8 cellular contexts compared by ENCODE assay signal in genomic region chr2:231665208-231665921, GRCh38. TPM values are rescaled to one million over a fixed set of nuclear protein-coding genes. Genes with fewer than 3 reads are reported as not detected.
DNase-seq lines count a peak whose midpoint lies in the region; ATAC-seq and TF ChIP-seq lines count a peak whose summit lies in the region.

No MANE protein-coding gene starts in this region.

- peak overlapping the region; percentile 95; the same call in 1 of the 2 replicates for H3K27ac ChIP-seq in SJCRH30

- H3K4me1 ChIP-seq in SJCRH30 (peaks cover 11% of the 10 kb centered on the region), iPS-15b (ENCODE audit: control insufficient read depth, insufficient read depth, low read length) (peaks cover 4% of the 10 kb centered on the region), skeletal muscle satellite cell (ENCODE audit: control insufficient read depth, insufficient read depth, low read length) (peaks cover 33% of the 10 kb centered on the region)

- H3K9me3 Mint-ChIP-seq in T-cell, result no peaks in the 10 kb centered on the region

- CTCF ChIA-PET in T-cell (lab: Charles Lee), result interaction anchor here in 1 of 2 donors (1.8 kb wide), 1 partner anchor 9 kb away, joined by 5 read pairs; no protein-coding TSS in a partner anchor

- H3K4me1 Mint-ChIP-seq in T-cell, result peaks cover 5 to 20% (median 19%) of the 10 kb centered on the region in 3 donors

- H3K27me3 Mint-ChIP-seq in T-cell, result no peaks in the 10 kb centered on the region

- peak overlapping the region in 1 of 2 donors; percentile 44 for H3K27ac Mint-ChIP-seq in T-cell

- no peak overlapping the region for H3K4me3 Mint-ChIP-seq in T-cell

- H3K27me3 ChIP-seq in GM06990 (replicated peaks; ENCODE audit: control insufficient read depth, insufficient read depth, low read length), result no peaks in the 10 kb centered on the region
- no peaks in the 10 kb centered on the region for H3K27me3 ChIP-seq in SJCRH30
- H3K27me3 ChIP-seq in iPS-15b (ENCODE audit: control insufficient read depth, insufficient read depth, low read length), result peaks cover 2% of the 10 kb centered on the region
- no peaks in the 10 kb centered on the region for H3K27me3 ChIP-seq in skeletal muscle satellite cell (ENCODE audit: control insufficient read depth, insufficient read depth, low read length)

- ATAC-seq in GM19023 (IDR thresholded peaks at IDR 0.05; ENCODE audit: unreplicated experiment) (no peak), T-cell (replicated peaks in 1 of 4) (no peak), HG02970 (IDR thresholded peaks at IDR 0.05; ENCODE audit: low FRiP score, unreplicated experiment) (no peak)

- no peaks in the 10 kb centered on the region for H3K36me3 Mint-ChIP-seq in T-cell

- peak overlapping the region; percentile 57 for H3K9ac ChIP-seq in iPS-15b (ENCODE audit: low read depth, low read length)
- peak overlapping the region; percentile 99 for H3K9ac ChIP-seq in skeletal muscle satellite cell (ENCODE audit: low read depth, low read length)

- no peak for DNase-seq in GM06990 (ENCODE audit: extremely low read depth, insufficient read length)
- no peak for DNase-seq in SJCRH30
- no peak for DNase-seq in NCI-H774 (lab: John Stamatoyannopoulos, UW)
- DNase-seq in T-cell, result no peak

- H3K36me3 ChIP-seq in GM06990 (ENCODE audit: control insufficient read depth, insufficient read depth, low read length), result no peaks in the 10 kb centered on the region
- no peaks in the 10 kb centered on the region for H3K36me3 ChIP-seq in SJCRH30
- no peaks in the 10 kb centered on the region for H3K36me3 ChIP-seq in iPS-15b (ENCODE audit: control insufficient read depth, insufficient read depth, low read length)
- no peaks in the 10 kb centered on the region for H3K36me3 ChIP-seq in skeletal muscle satellite cell (ENCODE audit: insufficient read depth, low read length)

- TF ChIP-seq CTCF in GM06990 (IDR thresholded peaks at IDR 0.05; ENCODE audit: insufficient read depth, low read length, poor library complexity, severe bottlenecking), result no peak

- H3K4me3 ChIP-seq in GM06990 (replicated peaks; ENCODE audit: low read depth, low read length) (peak overlapping the region; percentile 63), SJCRH30 (peak overlapping the region; percentile 59), iPS-15b (ENCODE audit: low read depth, low read length) (no peak overlapping the region), skeletal muscle satellite cell (ENCODE audit: low read length) (peak overlapping the region; percentile 75)

- H3K9me3 ChIP-seq in SJCRH30 (replicated peaks) (no peaks in the 10 kb centered on the region), iPS-15b (ENCODE audit: control insufficient read depth, insufficient read depth, low read length) (no peaks in the 10 kb centered on the region), skeletal muscle satellite cell (replicated peaks; ENCODE audit: low read length) (no peaks in the 10 kb centered on the region)

- POLR2A ChIA-PET in T-cell (lab: Charles Lee), result interaction anchor here in 1 of 2 donors (0.6 kb wide), 1 partner anchor 37 kb away, joined by 3 read pairs; no protein-coding TSS in a partner anchor

- H3K4me2 ChIP-seq in skeletal muscle satellite cell (ENCODE audit: low read length), result peak overlapping the region; percentile 98

RNA-seq across cellular contexts. Expression of gene PTMA, which starts 43.0 kb away (rescaled TPM):
- 1,694 and 1,855 TPM in 2 replicates for total RNA-seq in SJCRH30 (2014; rRNA removed; shearing (Covaris generic))
- total RNA-seq in skeletal muscle satellite cell (2012; rRNA removed), result 761 and 825 TPM in 2 replicates
- total RNA-seq in T-cell, result 1,000 to 10,000 TPM; 1,067 to 1,378 (median 1,149) TPM
